Comparison of ENCODE assay signal across 8 cellular contexts in genomic region chr15:92069308-92070244, GRCh38.
DNase-seq lines count a peak whose midpoint lies in the region; ATAC-seq and TF ChIP-seq lines count a peak whose summit lies in the region.

No MANE protein-coding gene starts in this region.

- no peak for TF ChIP-seq CTCF in AG09309 (IDR thresholded peaks at IDR 0.05; ENCODE audit: control insufficient read depth, insufficient read depth, low read depth, low read length, missing control alignments)

- peak; percentile 56 for ATAC-seq in GM21825 (IDR thresholded peaks at IDR 0.05; ENCODE audit: unreplicated experiment)

- peak; percentile 20 for DNase-seq in AG09309 (ENCODE audit: low read depth)
- peak; percentile 53 for DNase-seq in OCI-M1 (lab: John Stamatoyannopoulos, UW)
- DNase-seq in activated naive CD4-positive, alpha-beta T cell treated with anti-CD3 and anti-CD28 coated beads, Interleukin-2, amount 50 U/mL, for 16 hours = peak; percentile 51
- peak; percentile 50 for DNase-seq in iris pigment epithelial cell (ENCODE audit: low read depth)
- peak; percentile 21 to 42 (median 29) for DNase-seq in stimulated activated CD4-positive, alpha-beta T cell treated with anti-CD3 and anti-CD28 coated beads, TNF-alpha, amount 100 ng/mL, for 4 hours (ENCODE audit: low read depth in 3 of 3)
- no peak for DNase-seq in NCI-H774 (lab: John Stamatoyannopoulos, UW)
- DNase-seq in central memory CD4-positive, alpha-beta T cell = no peak

- peak overlapping the region; percentile 27 for H3K4me3 ChIP-seq in AG09309 (ENCODE audit: control insufficient read depth, low read depth, low read length)

Comparison
In these comparisons a context has a peak if more than half of its experiments do, and no peak if none do; other contexts are left out.
1. DNase-seq: peak in AG09309 (single experiment), OCI-M1 (single experiment), activated naive CD4-positive, alpha-beta T cell treated with anti-CD3 and anti-CD28 coated beads, Interleukin-2, amount 50 U/mL, for 16 hours (single experiment), iris pigment epithelial cell (single experiment) and stimulated activated CD4-positive, alpha-beta T cell treated with anti-CD3 and anti-CD28 coated beads, TNF-alpha, amount 100 ng/mL, for 4 hours (3 of 3); none in NCI-H774 (single experiment) and central memory CD4-positive, alpha-beta T cell (single experiment).